In the genomic region with DNA sequence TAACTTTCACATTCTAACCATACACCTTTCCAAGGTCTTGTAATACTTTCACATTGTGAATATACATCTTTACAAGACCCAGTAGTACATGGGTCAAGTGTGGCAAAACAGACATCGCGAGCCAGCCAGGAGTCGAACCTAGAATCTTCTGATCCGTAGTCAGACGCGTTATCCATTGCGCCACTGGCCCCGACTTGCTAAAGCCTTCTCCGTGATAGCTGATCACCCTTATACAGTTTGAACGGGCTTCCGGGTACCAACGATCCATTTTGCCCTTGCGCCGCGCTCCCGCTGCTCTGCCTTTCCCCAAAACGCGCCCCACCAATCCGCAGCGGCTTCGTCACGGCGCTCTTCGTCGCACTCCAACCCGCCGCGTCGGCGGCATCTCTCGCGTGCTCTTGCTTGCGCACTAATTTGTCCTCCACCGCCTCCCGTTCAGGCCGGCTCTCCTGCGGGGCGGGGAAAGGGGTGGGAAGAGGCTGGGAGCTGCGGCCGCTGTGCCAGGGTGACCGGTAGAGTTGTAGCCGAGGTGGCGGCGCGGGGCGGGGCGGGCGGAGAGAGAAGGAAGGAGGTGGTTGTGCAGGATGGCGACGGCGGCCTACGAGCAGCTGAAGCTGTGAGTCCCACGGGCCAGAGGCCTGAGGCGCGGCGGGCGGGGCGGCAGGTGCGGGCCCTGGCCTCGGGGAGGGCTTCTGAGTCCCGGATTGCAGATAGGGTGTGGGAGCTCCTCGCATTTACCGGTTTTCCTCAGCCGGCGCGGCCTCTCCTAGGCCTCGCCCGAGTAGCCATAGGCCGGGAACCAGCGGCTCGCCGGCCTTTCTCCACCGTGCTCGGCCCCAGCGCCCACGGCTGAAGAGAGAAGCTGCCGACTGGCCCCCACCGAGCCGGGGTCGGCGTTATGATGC, we compare ENCODE assay signal across 1 cellular context.
TF ChIP-seq lines count a peak whose summit lies in the region.

A gene with protein sequence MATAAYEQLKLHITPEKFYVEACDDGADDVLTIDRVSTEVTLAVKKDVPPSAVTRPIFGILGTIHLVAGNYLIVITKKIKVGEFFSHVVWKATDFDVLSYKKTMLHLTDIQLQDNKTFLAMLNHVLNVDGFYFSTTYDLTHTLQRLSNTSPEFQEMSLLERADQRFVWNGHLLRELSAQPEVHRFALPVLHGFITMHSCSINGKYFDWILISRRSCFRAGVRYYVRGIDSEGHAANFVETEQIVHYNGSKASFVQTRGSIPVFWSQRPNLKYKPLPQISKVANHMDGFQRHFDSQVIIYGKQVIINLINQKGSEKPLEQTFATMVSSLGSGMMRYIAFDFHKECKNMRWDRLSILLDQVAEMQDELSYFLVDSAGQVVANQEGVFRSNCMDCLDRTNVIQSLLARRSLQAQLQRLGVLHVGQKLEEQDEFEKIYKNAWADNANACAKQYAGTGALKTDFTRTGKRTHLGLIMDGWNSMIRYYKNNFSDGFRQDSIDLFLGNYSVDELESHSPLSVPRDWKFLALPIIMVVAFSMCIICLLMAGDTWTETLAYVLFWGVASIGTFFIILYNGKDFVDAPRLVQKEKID (plus strand): TSS at position 515 of the 905 bp plus-strand sequence. CDS start 70 bp downstream, at position 585.

TF ChIP-seq in HepG2, 621 proteins besides CTCF, POLR2A, EP300 and RAD21 (continued from another document and continues in another):
- peak; percentile 45 for TF ChIP-seq ZNF781 (CRISPR knock-in tag; IDR thresholded peaks at IDR 0.05; ENCODE audit: borderline replicate concordance, not compliant biosample characterization)
- TF ChIP-seq ARHGAP35 (CRISPR knock-in tag; IDR thresholded peaks at IDR 0.05; ENCODE audit: borderline replicate concordance), result peak; percentile 39; the same call in 1 of the 2 replicates
- TF ChIP-seq ZSCAN20 (CRISPR knock-in tag; IDR thresholded peaks at IDR 0.05; ENCODE audit: borderline replicate concordance), result no peak; the same call in 1 of the 2 replicates
- peak; percentile 55; the same call in 1 of the 2 replicates for TF ChIP-seq ZNF160 (CRISPR knock-in tag; IDR thresholded peaks at IDR 0.05)
- peak; percentile 56 for TF ChIP-seq KDM5A (IDR thresholded peaks at IDR 0.05; ENCODE audit: borderline replicate concordance, low read length)
- no peak for TF ChIP-seq RFX3 (CRISPR knock-in tag; IDR thresholded peaks at IDR 0.05)
- TF ChIP-seq GFI1 (CRISPR knock-in tag; IDR thresholded peaks at IDR 0.05; ENCODE audit: borderline replicate concordance), result peak; percentile 67
- peak; percentile 58; the same call in 1 of the 2 replicates for TF ChIP-seq ZNF589 (CRISPR knock-in tag; conservative IDR thresholded peaks at IDR 0.05)
- TF ChIP-seq MLLT10 (CRISPR knock-in tag; IDR thresholded peaks at IDR 0.05), result no peak
- TF ChIP-seq HOXA9 (CRISPR knock-in tag; IDR thresholded peaks at IDR 0.05; ENCODE audit: borderline replicate concordance), result 0 out of 2 replicates have a peak, but pooled peaks have one; percentile 57
- no peak; the same call in 1 of the 2 replicates for TF ChIP-seq PPARG (CRISPR knock-in tag; conservative IDR thresholded peaks at IDR 0.05)
- TF ChIP-seq ZNF883 (CRISPR knock-in tag; IDR thresholded peaks at IDR 0.05; ENCODE audit: not compliant biosample characterization), result peak; percentile 75
- peak; percentile 47; the same call in 1 of the 2 replicates for TF ChIP-seq RXRB (CRISPR knock-in tag; IDR thresholded peaks at IDR 0.05; ENCODE audit: borderline replicate concordance)
- TF ChIP-seq ATF1 (CRISPR knock-in tag; IDR thresholded peaks at IDR 0.05), result peak; percentile 89
- TF ChIP-seq, protein P1, sequence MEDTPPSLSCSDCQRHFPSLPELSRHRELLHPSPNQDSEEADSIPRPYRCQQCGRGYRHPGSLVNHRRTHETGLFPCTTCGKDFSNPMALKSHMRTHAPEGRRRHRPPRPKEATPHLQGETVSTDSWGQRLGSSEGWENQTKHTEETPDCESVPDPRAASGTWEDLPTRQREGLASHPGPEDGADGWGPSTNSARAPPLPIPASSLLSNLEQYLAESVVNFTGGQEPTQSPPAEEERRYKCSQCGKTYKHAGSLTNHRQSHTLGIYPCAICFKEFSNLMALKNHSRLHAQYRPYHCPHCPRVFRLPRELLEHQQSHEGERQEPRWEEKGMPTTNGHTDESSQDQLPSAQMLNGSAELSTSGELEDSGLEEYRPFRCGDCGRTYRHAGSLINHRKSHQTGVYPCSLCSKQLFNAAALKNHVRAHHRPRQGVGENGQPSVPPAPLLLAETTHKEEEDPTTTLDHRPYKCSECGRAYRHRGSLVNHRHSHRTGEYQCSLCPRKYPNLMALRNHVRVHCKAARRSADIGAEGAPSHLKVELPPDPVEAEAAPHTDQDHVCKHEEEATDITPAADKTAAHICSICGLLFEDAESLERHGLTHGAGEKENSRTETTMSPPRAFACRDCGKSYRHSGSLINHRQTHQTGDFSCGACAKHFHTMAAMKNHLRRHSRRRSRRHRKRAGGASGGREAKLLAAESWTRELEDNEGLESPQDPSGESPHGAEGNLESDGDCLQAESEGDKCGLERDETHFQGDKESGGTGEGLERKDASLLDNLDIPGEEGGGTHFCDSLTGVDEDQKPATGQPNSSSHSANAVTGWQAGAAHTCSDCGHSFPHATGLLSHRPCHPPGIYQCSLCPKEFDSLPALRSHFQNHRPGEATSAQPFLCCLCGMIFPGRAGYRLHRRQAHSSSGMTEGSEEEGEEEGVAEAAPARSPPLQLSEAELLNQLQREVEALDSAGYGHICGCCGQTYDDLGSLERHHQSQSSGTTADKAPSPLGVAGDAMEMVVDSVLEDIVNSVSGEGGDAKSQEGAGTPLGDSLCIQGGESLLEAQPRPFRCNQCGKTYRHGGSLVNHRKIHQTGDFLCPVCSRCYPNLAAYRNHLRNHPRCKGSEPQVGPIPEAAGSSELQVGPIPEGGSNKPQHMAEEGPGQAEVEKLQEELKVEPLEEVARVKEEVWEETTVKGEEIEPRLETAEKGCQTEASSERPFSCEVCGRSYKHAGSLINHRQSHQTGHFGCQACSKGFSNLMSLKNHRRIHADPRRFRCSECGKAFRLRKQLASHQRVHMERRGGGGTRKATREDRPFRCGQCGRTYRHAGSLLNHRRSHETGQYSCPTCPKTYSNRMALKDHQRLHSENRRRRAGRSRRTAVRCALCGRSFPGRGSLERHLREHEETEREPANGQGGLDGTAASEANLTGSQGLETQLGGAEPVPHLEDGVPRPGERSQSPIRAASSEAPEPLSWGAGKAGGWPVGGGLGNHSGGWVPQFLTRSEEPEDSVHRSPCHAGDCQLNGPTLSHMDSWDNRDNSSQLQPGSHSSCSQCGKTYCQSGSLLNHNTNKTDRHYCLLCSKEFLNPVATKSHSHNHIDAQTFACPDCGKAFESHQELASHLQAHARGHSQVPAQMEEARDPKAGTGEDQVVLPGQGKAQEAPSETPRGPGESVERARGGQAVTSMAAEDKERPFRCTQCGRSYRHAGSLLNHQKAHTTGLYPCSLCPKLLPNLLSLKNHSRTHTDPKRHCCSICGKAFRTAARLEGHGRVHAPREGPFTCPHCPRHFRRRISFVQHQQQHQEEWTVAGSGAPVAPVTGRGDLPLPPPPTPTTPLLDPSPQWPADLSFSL (CRISPR knock-in tag; IDR thresholded peaks at IDR 0.05), result 0 out of 2 replicates have a peak, but pooled peaks have one; percentile 41
- TF ChIP-seq, protein P2, sequence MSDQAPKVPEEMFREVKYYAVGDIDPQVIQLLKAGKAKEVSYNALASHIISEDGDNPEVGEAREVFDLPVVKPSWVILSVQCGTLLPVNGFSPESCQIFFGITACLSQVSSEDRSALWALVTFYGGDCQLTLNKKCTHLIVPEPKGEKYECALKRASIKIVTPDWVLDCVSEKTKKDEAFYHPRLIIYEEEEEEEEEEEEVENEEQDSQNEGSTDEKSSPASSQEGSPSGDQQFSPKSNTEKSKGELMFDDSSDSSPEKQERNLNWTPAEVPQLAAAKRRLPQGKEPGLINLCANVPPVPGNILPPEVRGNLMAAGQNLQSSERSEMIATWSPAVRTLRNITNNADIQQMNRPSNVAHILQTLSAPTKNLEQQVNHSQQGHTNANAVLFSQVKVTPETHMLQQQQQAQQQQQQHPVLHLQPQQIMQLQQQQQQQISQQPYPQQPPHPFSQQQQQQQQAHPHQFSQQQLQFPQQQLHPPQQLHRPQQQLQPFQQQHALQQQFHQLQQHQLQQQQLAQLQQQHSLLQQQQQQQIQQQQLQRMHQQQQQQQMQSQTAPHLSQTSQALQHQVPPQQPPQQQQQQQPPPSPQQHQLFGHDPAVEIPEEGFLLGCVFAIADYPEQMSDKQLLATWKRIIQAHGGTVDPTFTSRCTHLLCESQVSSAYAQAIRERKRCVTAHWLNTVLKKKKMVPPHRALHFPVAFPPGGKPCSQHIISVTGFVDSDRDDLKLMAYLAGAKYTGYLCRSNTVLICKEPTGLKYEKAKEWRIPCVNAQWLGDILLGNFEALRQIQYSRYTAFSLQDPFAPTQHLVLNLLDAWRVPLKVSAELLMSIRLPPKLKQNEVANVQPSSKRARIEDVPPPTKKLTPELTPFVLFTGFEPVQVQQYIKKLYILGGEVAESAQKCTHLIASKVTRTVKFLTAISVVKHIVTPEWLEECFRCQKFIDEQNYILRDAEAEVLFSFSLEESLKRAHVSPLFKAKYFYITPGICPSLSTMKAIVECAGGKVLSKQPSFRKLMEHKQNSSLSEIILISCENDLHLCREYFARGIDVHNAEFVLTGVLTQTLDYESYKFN (CRISPR knock-in tag; conservative IDR thresholded peaks at IDR 0.05), result peak; percentile 64
- peak; percentile 68 for TF ChIP-seq AGO2 (optimal IDR thresholded peaks at IDR 0.05; ENCODE audit: low read depth, low read length)
- TF ChIP-seq KLF15 (CRISPR knock-in tag; IDR thresholded peaks at IDR 0.05; ENCODE audit: borderline replicate concordance), result peak; percentile 61; the same call in 1 of the 2 replicates
- no peak for TF ChIP-seq SMARCC2 (IDR thresholded peaks at IDR 0.05)
- TF ChIP-seq ZSCAN29 (CRISPR knock-in tag; conservative IDR thresholded peaks at IDR 0.05), result peak; percentile 68; the same call in 1 of the 2 replicates
- TF ChIP-seq, protein P3, sequence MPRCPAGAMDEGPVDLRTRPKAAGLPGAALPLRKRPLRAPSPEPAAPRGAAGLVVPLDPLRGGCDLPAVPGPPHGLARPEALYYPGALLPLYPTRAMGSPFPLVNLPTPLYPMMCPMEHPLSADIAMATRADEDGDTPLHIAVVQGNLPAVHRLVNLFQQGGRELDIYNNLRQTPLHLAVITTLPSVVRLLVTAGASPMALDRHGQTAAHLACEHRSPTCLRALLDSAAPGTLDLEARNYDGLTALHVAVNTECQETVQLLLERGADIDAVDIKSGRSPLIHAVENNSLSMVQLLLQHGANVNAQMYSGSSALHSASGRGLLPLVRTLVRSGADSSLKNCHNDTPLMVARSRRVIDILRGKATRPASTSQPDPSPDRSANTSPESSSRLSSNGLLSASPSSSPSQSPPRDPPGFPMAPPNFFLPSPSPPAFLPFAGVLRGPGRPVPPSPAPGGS (CRISPR knock-in tag; IDR thresholded peaks at IDR 0.05), result peak; percentile 92
- peak; percentile 89 for TF ChIP-seq TAF1 (CRISPR knock-in tag; IDR thresholded peaks at IDR 0.05)
- TF ChIP-seq ZNF598 (CRISPR knock-in tag; IDR thresholded peaks at IDR 0.05; ENCODE audit: borderline replicate concordance), result peak; percentile 87
- TF ChIP-seq ZNF558 (CRISPR knock-in tag; IDR thresholded peaks at IDR 0.05; ENCODE audit: borderline replicate concordance), result no peak; the same call in 1 of the 2 replicates
- peak; percentile 89; the same call in 1 of the 2 replicates for TF ChIP-seq ZNF724P (CRISPR knock-in tag; IDR thresholded peaks at IDR 0.05; ENCODE audit: borderline replicate concordance)
- peak; percentile 87; the same call in 1 of the 2 replicates for TF ChIP-seq SMAD1 (CRISPR knock-in tag; IDR thresholded peaks at IDR 0.05; ENCODE audit: borderline replicate concordance, low read depth)
- peak; percentile 91 for TF ChIP-seq KAT8 (CRISPR knock-in tag; IDR thresholded peaks at IDR 0.05)
- TF ChIP-seq ZNF83 (CRISPR knock-in tag; IDR thresholded peaks at IDR 0.05; ENCODE audit: borderline replicate concordance), result 0 out of 2 replicates have a peak, but pooled peaks have one; percentile 45
- peak; percentile 78 for TF ChIP-seq FOXK1 (CRISPR knock-in tag; IDR thresholded peaks at IDR 0.05; ENCODE audit: borderline replicate concordance, low read depth)
- no peak for TF ChIP-seq SIN3B (IDR thresholded peaks at IDR 0.05; ENCODE audit: low read length)
- no peak for TF ChIP-seq SP140L (CRISPR knock-in tag; IDR thresholded peaks at IDR 0.05; ENCODE audit: borderline replicate concordance)
- TF ChIP-seq NFKB2 (CRISPR knock-in tag; IDR thresholded peaks at IDR 0.05; ENCODE audit: borderline replicate concordance), result peak; percentile 91
- no peak for TF ChIP-seq SRSF9 (IDR thresholded peaks at IDR 0.05; ENCODE audit: borderline replicate concordance, insufficient read depth, low read depth, low read length, poor library complexity, severe bottlenecking)
- peak; percentile 87 for TF ChIP-seq CEBPG (CRISPR knock-in tag; IDR thresholded peaks at IDR 0.05)
- TF ChIP-seq, protein P4, sequence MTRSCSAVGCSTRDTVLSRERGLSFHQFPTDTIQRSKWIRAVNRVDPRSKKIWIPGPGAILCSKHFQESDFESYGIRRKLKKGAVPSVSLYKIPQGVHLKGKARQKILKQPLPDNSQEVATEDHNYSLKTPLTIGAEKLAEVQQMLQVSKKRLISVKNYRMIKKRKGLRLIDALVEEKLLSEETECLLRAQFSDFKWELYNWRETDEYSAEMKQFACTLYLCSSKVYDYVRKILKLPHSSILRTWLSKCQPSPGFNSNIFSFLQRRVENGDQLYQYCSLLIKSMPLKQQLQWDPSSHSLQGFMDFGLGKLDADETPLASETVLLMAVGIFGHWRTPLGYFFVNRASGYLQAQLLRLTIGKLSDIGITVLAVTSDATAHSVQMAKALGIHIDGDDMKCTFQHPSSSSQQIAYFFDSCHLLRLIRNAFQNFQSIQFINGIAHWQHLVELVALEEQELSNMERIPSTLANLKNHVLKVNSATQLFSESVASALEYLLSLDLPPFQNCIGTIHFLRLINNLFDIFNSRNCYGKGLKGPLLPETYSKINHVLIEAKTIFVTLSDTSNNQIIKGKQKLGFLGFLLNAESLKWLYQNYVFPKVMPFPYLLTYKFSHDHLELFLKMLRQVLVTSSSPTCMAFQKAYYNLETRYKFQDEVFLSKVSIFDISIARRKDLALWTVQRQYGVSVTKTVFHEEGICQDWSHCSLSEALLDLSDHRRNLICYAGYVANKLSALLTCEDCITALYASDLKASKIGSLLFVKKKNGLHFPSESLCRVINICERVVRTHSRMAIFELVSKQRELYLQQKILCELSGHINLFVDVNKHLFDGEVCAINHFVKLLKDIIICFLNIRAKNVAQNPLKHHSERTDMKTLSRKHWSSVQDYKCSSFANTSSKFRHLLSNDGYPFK (CRISPR knock-in tag; IDR thresholded peaks at IDR 0.05; ENCODE audit: borderline replicate concordance), result peak; percentile 87; the same call in 1 of the 2 replicates
- no peak for TF ChIP-seq CHCHD3 (CRISPR knock-in tag; IDR thresholded peaks at IDR 0.05)
- peak; percentile 84 for TF ChIP-seq NFYC (CRISPR knock-in tag; IDR thresholded peaks at IDR 0.05)
- TF ChIP-seq MIER3 (CRISPR knock-in tag; IDR thresholded peaks at IDR 0.05; ENCODE audit: borderline replicate concordance), result no peak; the same call in 1 of the 2 replicates
- TF ChIP-seq, protein P5, sequence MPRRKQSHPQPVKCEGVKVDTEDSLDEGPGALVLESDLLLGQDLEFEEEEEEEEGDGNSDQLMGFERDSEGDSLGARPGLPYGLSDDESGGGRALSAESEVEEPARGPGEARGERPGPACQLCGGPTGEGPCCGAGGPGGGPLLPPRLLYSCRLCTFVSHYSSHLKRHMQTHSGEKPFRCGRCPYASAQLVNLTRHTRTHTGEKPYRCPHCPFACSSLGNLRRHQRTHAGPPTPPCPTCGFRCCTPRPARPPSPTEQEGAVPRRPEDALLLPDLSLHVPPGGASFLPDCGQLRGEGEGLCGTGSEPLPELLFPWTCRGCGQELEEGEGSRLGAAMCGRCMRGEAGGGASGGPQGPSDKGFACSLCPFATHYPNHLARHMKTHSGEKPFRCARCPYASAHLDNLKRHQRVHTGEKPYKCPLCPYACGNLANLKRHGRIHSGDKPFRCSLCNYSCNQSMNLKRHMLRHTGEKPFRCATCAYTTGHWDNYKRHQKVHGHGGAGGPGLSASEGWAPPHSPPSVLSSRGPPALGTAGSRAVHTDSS (CRISPR knock-in tag; conservative IDR thresholded peaks at IDR 0.05), result peak; percentile 73; the same call in 1 of the 2 replicates
- peak; percentile 84 for TF ChIP-seq ZNF670 (CRISPR knock-in tag; IDR thresholded peaks at IDR 0.05; ENCODE audit: borderline replicate concordance)
